ENCODE assay signal across 24 cellular contexts in the genomic region with DNA sequence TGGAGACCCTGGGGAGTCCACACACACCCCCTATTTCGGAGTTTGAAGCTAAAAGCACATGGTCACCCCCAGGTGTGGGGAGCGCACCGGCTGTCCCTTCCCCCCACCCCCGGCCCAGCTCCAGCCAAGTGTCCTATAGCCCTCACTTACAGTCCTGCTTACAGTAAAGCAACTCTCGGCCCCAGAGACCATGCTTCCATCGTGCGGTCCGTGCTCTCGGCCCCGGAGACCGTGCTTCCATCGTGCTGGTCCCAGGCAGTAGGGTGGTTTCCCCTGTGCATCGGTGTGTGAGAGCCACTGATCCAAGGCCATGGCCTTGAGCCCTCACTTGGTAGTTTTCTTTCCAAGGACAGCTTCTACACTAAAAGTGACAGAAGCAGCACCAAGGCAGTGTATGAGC. TPM values are rescaled to one million over a fixed set of nuclear protein-coding genes. Genes with fewer than 3 reads are reported as not detected.
"Had no signal": no experiment of that assay in that cellular context is flagged by ENCODE, and none has a peak within 500 bp of the region (broad histone marks: within the 10 kb centered on the region; RNA-seq: fewer than 3 reads in every experiment).

No MANE protein-coding gene starts in this region.

- H3K36me3 Mint-ChIP-seq: naive thymus-derived CD8-positive, alpha-beta T cell had no signal

- H3K27me3 Mint-ChIP-seq: effector memory CD8-positive, alpha-beta T cell had no signal

- ATAC-seq: effector memory CD8-positive, alpha-beta T cell; left lobe of liver; naive thymus-derived CD8-positive, alpha-beta T cell; pancreas; right lobe of liver; stimulated activated naive CD8-positive, alpha-beta T cell treated with anti-CD3 and anti-CD28 coated beads, Interleukin-15, amount 100 ng/mL, for 72 hours; upper lobe of right lung had no signal

- H3K4me1 ChIP-seq: esophagus squamous epithelium, pancreas, right lobe of liver, suprapubic skin, transverse colon had no signal

- H3K36me3 ChIP-seq: neutrophil, right lobe of liver had no signal

- H3K4me3 Mint-ChIP-seq: effector memory CD8-positive, alpha-beta T cell; naive thymus-derived CD8-positive, alpha-beta T cell; stimulated activated naive CD8-positive, alpha-beta T cell treated with anti-CD3 and anti-CD28 coated beads, Interleukin-15, amount 100 ng/mL, for 72 hours had no signal

- DNase-seq: cortex of kidney; effector memory CD8-positive, alpha-beta T cell; erythroblast; esophagus squamous epithelium; foreskin melanocyte; kidney; mesenchymal stem cell; midbrain; naive thymus-derived CD8-positive, alpha-beta T cell; small intestine; stimulated activated CD4-positive, alpha-beta T cell treated with anti-CD3 and anti-CD28 coated beads, Interleukin-15, amount 100 ng/mL, for 24 hours; stimulated activated CD4-positive, alpha-beta T cell treated with anti-CD3 and anti-CD28 coated beads, Interleukin-2, amount 100 ng/mL, for 48 hours; stimulated activated naive CD4-positive, alpha-beta T cell; stimulated activated naive CD8-positive, alpha-beta T cell treated with anti-CD3 and anti-CD28 coated beads, Interleukin-15, amount 100 ng/mL, for 72 hours; transverse colon; upper lobe of right lung had no signal

- H3K27ac ChIP-seq: esophagus squamous epithelium, neutrophil, pancreas, right lobe of liver, suprapubic skin, transverse colon, upper lobe of right lung had no signal

- H3K9me3 Mint-ChIP-seq: effector memory CD8-positive, alpha-beta T cell; stimulated activated naive CD8-positive, alpha-beta T cell treated with anti-CD3 and anti-CD28 coated beads, Interleukin-15, amount 100 ng/mL, for 72 hours had no signal

- H3K27me3 ChIP-seq: esophagus squamous epithelium, pancreas, right lobe of liver, suprapubic skin, transverse colon, upper lobe of right lung had no signal

- H3K9me3 ChIP-seq: esophagus squamous epithelium, neutrophil, pancreas, right lobe of liver, suprapubic skin, transverse colon, upper lobe of right lung had no signal

- H3K27ac Mint-ChIP-seq: naive thymus-derived CD8-positive, alpha-beta T cell; stimulated activated naive CD8-positive, alpha-beta T cell treated with anti-CD3 and anti-CD28 coated beads, Interleukin-15, amount 100 ng/mL, for 72 hours had no signal

- H3K4me3 ChIP-seq: esophagus squamous epithelium, pancreas, right lobe of liver, suprapubic skin, transverse colon, upper lobe of right lung had no signal

- H3K4me1 Mint-ChIP-seq: stimulated activated naive CD8-positive, alpha-beta T cell treated with anti-CD3 and anti-CD28 coated beads, Interleukin-15, amount 100 ng/mL, for 72 hours had no signal

RNA-seq across cellular contexts. Expression of a gene that starts 48.7 kb away (rescaled TPM):
- total RNA-seq: esophagus squamous epithelium; kidney; left lobe of liver; mucosa of gallbladder; naive thymus-derived CD8-positive, alpha-beta T cell; omental fat pad; pancreas; posterior vena cava; right lobe of liver; transverse colon; upper lobe of right lung had no signal
- polyA plus RNA-seq: naive thymus-derived CD8-positive, alpha-beta T cell; pancreas; small intestine had no signal
